ENCODE assay signal across 16 cellular contexts in the genomic region with DNA sequence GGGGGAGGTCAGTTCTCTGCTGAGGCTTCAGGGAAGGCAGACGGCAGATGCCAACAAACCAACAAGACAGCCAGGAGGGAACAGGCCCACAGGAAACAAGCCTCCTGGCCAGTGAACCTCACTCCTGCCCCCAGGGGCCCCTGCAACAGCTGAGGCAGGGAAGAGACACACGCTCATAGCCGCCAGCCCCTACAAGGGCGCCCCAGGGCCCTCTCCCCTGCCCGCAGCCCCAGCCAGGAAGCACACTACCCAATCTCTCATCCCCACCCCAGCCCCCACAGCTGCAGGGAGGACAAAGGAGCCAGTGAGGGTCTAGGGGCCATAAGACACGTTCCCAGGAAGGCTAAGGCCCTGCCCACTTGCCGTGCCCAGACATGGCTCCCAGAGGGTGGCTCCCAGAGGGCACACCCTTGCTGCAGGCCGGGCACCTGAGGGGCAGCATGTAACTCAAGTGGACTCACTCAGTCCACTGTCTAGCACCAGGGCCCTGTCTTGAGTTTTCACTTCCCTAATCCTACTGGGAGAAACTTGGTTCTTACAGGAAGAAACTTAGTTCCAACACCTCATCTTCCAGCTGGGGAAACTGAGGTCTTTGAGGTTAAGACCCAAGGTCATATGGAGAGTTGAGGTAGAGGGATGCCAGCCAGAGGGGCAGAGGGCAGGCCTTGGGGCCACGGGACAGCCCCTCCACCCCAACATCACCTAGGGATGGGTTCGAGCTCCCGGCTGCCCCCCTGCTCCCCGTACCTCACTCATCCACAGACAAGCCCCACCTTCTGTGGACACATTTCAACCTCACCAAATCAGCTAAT. TPM values are rescaled to one million over a fixed set of nuclear protein-coding genes. Genes with fewer than 3 reads are reported as not detected.
DNase-seq lines count a peak whose midpoint lies in the region; ATAC-seq and TF ChIP-seq lines count a peak whose summit lies in the region.
"Had no signal": no experiment of that assay in that cellular context is flagged by ENCODE, and none has a peak within 500 bp of the region (broad histone marks: within the 10 kb centered on the region; RNA-seq: fewer than 3 reads in every experiment).

No MANE protein-coding gene starts in this region.

- H3K27ac Mint-ChIP-seq in dendritic cell treated with granulocyte-macrophage colony-stimulating factor and Interleukin-4, amounts not matched to agents 40 ng/mL and 50 ng/mL, for 4 days: peak overlapping the region; percentile 78
- peak overlapping the region; percentile 87 for H3K27ac Mint-ChIP-seq in progenitor cell of endocrine pancreas

- TF ChIP-seq POLR2A in NB4 (IDR thresholded peaks at IDR 0.05; ENCODE audit: extremely low read depth, insufficient read length): no peak

- H3K9me3 Mint-ChIP-seq in activated T-cell treated with anti-CD3 and anti-CD28 coated beads, Interleukin-2, amount 50 U/mL, for 4 hours: no peaks in the 10 kb centered on the region
- H3K9me3 Mint-ChIP-seq in dendritic cell treated with granulocyte-macrophage colony-stimulating factor and Interleukin-4, amounts not matched to agents 40 ng/mL and 50 ng/mL, for 4 days: no peaks in the 10 kb centered on the region
- no peaks in the 10 kb centered on the region for H3K9me3 Mint-ChIP-seq in progenitor cell of endocrine pancreas (ENCODE audit: low read depth)

- H3K4me1 Mint-ChIP-seq in activated T-cell treated with anti-CD3 and anti-CD28 coated beads, Interleukin-2, amount 50 U/mL, for 4 hours (ENCODE audit: low read depth): peaks cover 18% of the 10 kb centered on the region
- H3K4me1 Mint-ChIP-seq in dendritic cell treated with granulocyte-macrophage colony-stimulating factor and Interleukin-4, amounts not matched to agents 40 ng/mL and 50 ng/mL, for 4 days (ENCODE audit: low read depth): peaks cover 60% of the 10 kb centered on the region
- peaks cover 26% of the 10 kb centered on the region for H3K4me1 Mint-ChIP-seq in progenitor cell of endocrine pancreas (ENCODE audit: low read depth)

- H3K4me3 ChIP-seq in NB4 (ENCODE audit: low read depth, low read length): peak overlapping the region; percentile 32
- H3K4me3 ChIP-seq: gastrocnemius medialis had no signal

- peaks cover 3% of the 10 kb centered on the region for H3K36me3 Mint-ChIP-seq in activated T-cell treated with anti-CD3 and anti-CD28 coated beads, Interleukin-2, amount 50 U/mL, for 4 hours (ENCODE audit: insufficient read depth)
- peaks cover 54% of the 10 kb centered on the region for H3K36me3 Mint-ChIP-seq in dendritic cell treated with granulocyte-macrophage colony-stimulating factor and Interleukin-4, amounts not matched to agents 40 ng/mL and 50 ng/mL, for 4 days (ENCODE audit: low read depth)
- peaks cover 4% of the 10 kb centered on the region for H3K36me3 Mint-ChIP-seq in progenitor cell of endocrine pancreas (ENCODE audit: insufficient read depth)

- intact Hi-C loops in dendritic cell treated with granulocyte-macrophage colony-stimulating factor and Interleukin-4, amounts not matched to agents 40 ng/mL and 50 ng/mL, for 4 days (cut with micrococcal nuclease): no loop called here

- peak in 1 of 2 donors; percentile 13 for ATAC-seq in activated T-cell treated with anti-CD3 and anti-CD28 coated beads, Interleukin-2, amount 50 U/mL, for 4 hours
- ATAC-seq in HG03342 (IDR thresholded peaks at IDR 0.05; ENCODE audit: unreplicated experiment) (no peak), GM18511 (IDR thresholded peaks at IDR 0.05; ENCODE audit: unreplicated experiment) (no peak)
- ATAC-seq: gastrocnemius medialis had no signal

- no peaks in the 10 kb centered on the region for H3K27me3 Mint-ChIP-seq in activated T-cell treated with anti-CD3 and anti-CD28 coated beads, Interleukin-2, amount 50 U/mL, for 4 hours (ENCODE audit: low read depth)
- peaks cover 12% of the 10 kb centered on the region for H3K27me3 Mint-ChIP-seq in dendritic cell treated with granulocyte-macrophage colony-stimulating factor and Interleukin-4, amounts not matched to agents 40 ng/mL and 50 ng/mL, for 4 days
- H3K27me3 Mint-ChIP-seq in progenitor cell of endocrine pancreas: no peaks in the 10 kb centered on the region

- H3K4me3 Mint-ChIP-seq in activated T-cell treated with anti-CD3 and anti-CD28 coated beads, Interleukin-2, amount 50 U/mL, for 4 hours: peak overlapping the region; percentile 73
- H3K4me3 Mint-ChIP-seq in dendritic cell treated with granulocyte-macrophage colony-stimulating factor and Interleukin-4, amounts not matched to agents 40 ng/mL and 50 ng/mL, for 4 days: peak overlapping the region; percentile 24
- no peak overlapping the region for H3K4me3 Mint-ChIP-seq in progenitor cell of endocrine pancreas (ENCODE audit: low read depth)

- DNase-seq in activated T-cell treated with anti-CD3 and anti-CD28 coated beads, Interleukin-2, amount 50 U/mL, for 4 hours: no peak
- DNase-seq in activated T-cell treated with anti-CD3 and anti-CD28 coated beads for 4 hours: no peak
- DNase-seq in NB4 (ENCODE audit: low read depth): peak; percentile 74
- DNase-seq in progenitor cell of endocrine pancreas (ENCODE audit: low spot score, unreplicated experiment): no peak
- no peak for DNase-seq in NCI-H2196 treated with DMSO at 0.1 percent for 48 hours (lab: John Stamatoyannopoulos, UW; ENCODE audit: unreplicated experiment)
- DNase-seq: activated naive CD4-positive, alpha-beta T cell; DMS53; gastrocnemius medialis; Karpas-422; NCI-H187; NCI-H524 treated with DMSO at 0.1 percent for 48 hours; spleen had no signal

- TF ChIP-seq CTCF in NB4 (IDR thresholded peaks at IDR 0.05; ENCODE audit: low read depth, low read length) (no peak), progenitor cell of endocrine pancreas (IDR thresholded peaks at IDR 0.05; ENCODE audit: unreplicated experiment) (no peak)

RNA-seq across cellular contexts. Expression of gene EMX1, which starts 37.3 kb away (rescaled TPM):
- under 1 TPM in 1 of 3 donors, not detected in 2; 0.08 TPM for total RNA-seq in activated T-cell treated with anti-CD3 and anti-CD28 coated beads, Interleukin-2, amount 50 U/mL, for 4 hours
- 0.69 and 0.71 TPM in 2 replicates for total RNA-seq in progenitor cell of endocrine pancreas
- total RNA-seq: gastrocnemius medialis, osteocyte, spleen had no signal
